In the genomic region with DNA sequence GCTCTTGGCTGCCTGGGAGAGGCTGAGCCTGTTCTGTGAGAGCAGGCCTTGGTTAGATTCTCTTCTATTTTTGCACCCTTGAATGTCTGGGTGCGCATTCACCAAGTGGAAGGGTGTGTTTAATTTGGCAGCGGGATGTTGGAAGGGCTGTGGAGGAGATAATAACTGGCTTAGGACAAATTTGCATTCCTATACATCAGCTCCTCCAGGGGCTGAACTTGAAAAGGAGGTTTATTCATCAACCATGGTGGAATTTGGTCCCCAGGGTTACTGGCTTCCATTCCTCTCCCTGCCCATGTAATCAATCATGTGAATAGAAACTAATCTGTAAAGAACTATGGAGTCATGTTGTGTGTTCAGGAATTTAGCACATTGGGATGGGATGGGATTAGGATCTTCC, we compare ENCODE assay signal across 22 cellular contexts.
"Had no signal": no experiment of that assay in that cellular context is flagged by ENCODE, and none has a peak within 500 bp of the region (broad histone marks: within the 10 kb centered on the region; RNA-seq: fewer than 3 reads in every experiment).

No MANE protein-coding gene starts in this region.

- H3K27ac ChIP-seq: RWPE1 had no signal

- H3K9ac ChIP-seq: SK-N-SH had no signal

- DNase-seq: IMR-90, Kasumi-1, KG1, MM.1S, NCI-H1092 treated with DMSO at 0.1 percent for 48 hours, NCI-H1436, NCI-H187, NCI-H2029, NCI-H2081 treated with DMSO at 0.1 percent for 48 hours, NCI-H2171, NCI-H226, NCI-H446, NCI-H510A, NCI-H524 treated with DMSO at 0.1 percent for 48 hours, NCI-H69, NCI-H774, PC-3, SHP77, SK-N-SH had no signal

- H3K9me2 ChIP-seq: SK-N-SH had no signal

- ATAC-seq: HepG2, Panc1, PC-3 had no signal

- H3K4me2 ChIP-seq: SK-N-SH had no signal

- H3K9me3 ChIP-seq: SK-N-SH had no signal
